Comparison of ENCODE assay signal across 23 cellular contexts in genomic region chr17:43027091-43028032, GRCh38. TPM values are rescaled to one million over a fixed set of nuclear protein-coding genes. Genes with fewer than 3 reads are reported as not detected.
A peak's percentile ranks its signal among the peaks of the same experiment; 100 is the strongest.
DNase-seq lines count a peak whose midpoint lies in the region; ATAC-seq and TF ChIP-seq lines count a peak whose summit lies in the region.
"Had no signal": no experiment of that assay in that cellular context is flagged by ENCODE, and none has a peak within 500 bp of the region (broad histone marks: within the 10 kb centered on the region; RNA-seq: fewer than 3 reads in every experiment).

No MANE protein-coding gene starts in this region.

- TF ChIP-seq CTCF in natural killer cell (IDR thresholded peaks at IDR 0.05) (no peak), vagina (IDR thresholded peaks at IDR 0.05) (no peak)

- H3K36me3 Mint-ChIP-seq in natural killer cell: no peaks in the 10 kb centered on the region
- no peaks in the 10 kb centered on the region for H3K36me3 Mint-ChIP-seq in natural killer cell treated with Interleukin-12 subunit alpha and Interleukin-12 subunit beta and Interleukin-15 and Interleukin-18, amount 100 ng/mL, for 72 hours

- intact Hi-C loops in natural killer cell (cut with micrococcal nuclease) (loop anchor here (10.0 kb wide), 3 partner anchors 97 to 337 kb away; partner anchors contain the start of gene BRCA1), vagina (cut with DNase I) (loop anchor here (10.0 kb wide), 2 partner anchors 97 to 307 kb away; partner anchors contain the start of gene BRCA1)

- H3K36me3 ChIP-seq in iPS-20b (ENCODE audit: insufficient read depth, low read depth, low read length) (peaks cover 16% of the 10 kb centered on the region; the same call in 1 of the 2 replicates), vagina (no peaks in the 10 kb centered on the region)
- H3K36me3 ChIP-seq: breast epithelium, heart left ventricle had no signal

- H3K27me3 ChIP-seq in iPS-20b (ENCODE audit: insufficient read depth, low read length) (no peaks in the 10 kb centered on the region), vagina (no peaks in the 10 kb centered on the region)
- H3K27me3 ChIP-seq: breast epithelium, heart left ventricle had no signal

- H3K27ac ChIP-seq in iPS-20b (ENCODE audit: low read length) (peak overlapping the region; percentile 71), vagina (peak overlapping the region; percentile 85)
- H3K27ac ChIP-seq: breast epithelium, heart left ventricle, parathyroid adenoma, SJSA1, VCaP had no signal

- ATAC-seq in natural killer cell: no peak
- ATAC-seq in natural killer cell treated with Interleukin-12 subunit alpha and Interleukin-12 subunit beta and Interleukin-15 and Interleukin-18, amount 100 ng/mL, for 72 hours: no peak
- ATAC-seq: heart left ventricle, Panc1, sciatic nerve had no signal

- H3K9ac ChIP-seq in iPS-20b (ENCODE audit: low read depth, low read length): peak overlapping the region; percentile 64; the same call in 1 of the 2 replicates
- H3K9ac ChIP-seq: parathyroid adenoma had no signal

- H3K27ac Mint-ChIP-seq in natural killer cell: peak overlapping the region in 1 of 2 donors; percentile 54
- no peak overlapping the region for H3K27ac Mint-ChIP-seq in natural killer cell treated with Interleukin-12 subunit alpha and Interleukin-12 subunit beta and Interleukin-15 and Interleukin-18, amount 100 ng/mL, for 72 hours

- no peaks in the 10 kb centered on the region for H3K27me3 Mint-ChIP-seq in natural killer cell (ENCODE audit: low read depth in 2 of 2)
- no peaks in the 10 kb centered on the region for H3K27me3 Mint-ChIP-seq in natural killer cell treated with Interleukin-12 subunit alpha and Interleukin-12 subunit beta and Interleukin-15 and Interleukin-18, amount 100 ng/mL, for 72 hours

- H3K4me3 ChIP-seq in iPS-20b (ENCODE audit: low read length): peak overlapping the region; percentile 55
- no peak overlapping the region for H3K4me3 ChIP-seq in vagina
- H3K4me3 ChIP-seq: breast epithelium, heart left ventricle, SJSA1 had no signal

- TF ChIP-seq POLR2A in vagina (IDR thresholded peaks at IDR 0.05): no peak

- no peaks in the 10 kb centered on the region for H3K9me3 Mint-ChIP-seq in natural killer cell
- H3K9me3 Mint-ChIP-seq in natural killer cell treated with Interleukin-12 subunit alpha and Interleukin-12 subunit beta and Interleukin-15 and Interleukin-18, amount 100 ng/mL, for 72 hours: no peaks in the 10 kb centered on the region

- peak overlapping the region; percentile 54 for H3K4me3 Mint-ChIP-seq in natural killer cell
- no peak overlapping the region for H3K4me3 Mint-ChIP-seq in natural killer cell treated with Interleukin-12 subunit alpha and Interleukin-12 subunit beta and Interleukin-15 and Interleukin-18, amount 100 ng/mL, for 72 hours

- peaks cover 10 to 14% of the 10 kb centered on the region in 2 donors for H3K4me1 Mint-ChIP-seq in natural killer cell
- peaks cover 8 to 11% of the 10 kb centered on the region in 2 donors for H3K4me1 Mint-ChIP-seq in natural killer cell treated with Interleukin-12 subunit alpha and Interleukin-12 subunit beta and Interleukin-15 and Interleukin-18, amount 100 ng/mL, for 72 hours (ENCODE audit: low read depth in 2 of 2)

- H3K4me1 ChIP-seq in iPS-20b (ENCODE audit: insufficient read depth, low read length) (peaks cover 22% of the 10 kb centered on the region), vagina (peaks cover 39% of the 10 kb centered on the region)
- H3K4me1 ChIP-seq: breast epithelium, parathyroid adenoma had no signal

- DNase-seq in natural killer cell (no peak), vagina (ENCODE audit: extremely low spot score in 2 of 2) (no peak), inferior parietal cortex (ENCODE audit: extremely low spot score) (no peak), SK-N-DZ (ENCODE audit: low spot score) (no peak)
- DNase-seq in natural killer cell treated with Interleukin-12 subunit alpha and Interleukin-12 subunit beta and Interleukin-15 and Interleukin-18, amount 100 ng/mL, for 72 hours (ENCODE audit: low spot score): no peak
- DNase-seq: 8988T; activated CD8-positive, alpha-beta memory T cell treated with anti-CD3 and anti-CD28 coated beads, Interleukin-2, amount 50 U/mL, for 48 hours; activated effector memory CD4-positive, alpha-beta T cell treated with anti-CD3 and anti-CD28 coated beads, Interleukin-2, amount 50 U/mL, for 16 hours; AML-193; Calu3; heart left ventricle; NCI-H1105; NCI-H2081; stimulated activated CD4-positive, alpha-beta T cell treated with anti-CD3 and anti-CD28 coated beads, Interleukin-15, amount 100 ng/mL, for 24 hours; substantia nigra had no signal

- H3K9me3 ChIP-seq in iPS-20b (ENCODE audit: insufficient read depth, low read depth, low read length) (no peaks in the 10 kb centered on the region), vagina (no peaks in the 10 kb centered on the region)
- H3K9me3 ChIP-seq: breast epithelium, heart left ventricle, SJSA1 had no signal

RNA-seq across cellular contexts. Expression of gene RND2, which starts 2.3 kb away (rescaled TPM):
- total RNA-seq in natural killer cell: under 1 TPM; 0.12 to 0.58 (median 0.14) TPM
- total RNA-seq in natural killer cell treated with Interleukin-12 subunit alpha and Interleukin-12 subunit beta and Interleukin-15 and Interleukin-18, amount 100 ng/mL, for 72 hours: not detected
- 1.5 TPM for total RNA-seq in vagina
- 12.2 and 13.4 TPM in 2 replicates for polyA plus RNA-seq in SK-N-DZ (2014; cell fraction: cytosol; rRNA removed)
- 5.8 and 7.5 TPM in 2 replicates for polyA plus RNA-seq in SK-N-DZ (2014; cell fraction: nucleus; rRNA removed)
- total RNA-seq: NCI-H460 had no signal

RNA-seq across cellular contexts. Expression of gene VAT1, which starts 5.2 kb away (rescaled TPM):
- total RNA-seq in natural killer cell (10 to 100 TPM; 21.1 to 32.1 (median 31.9) TPM), vagina (179 TPM)
- 10 to 100 TPM in 1 of 2 donors, 1 to 10 TPM in 1; 9.0 to 19.0 TPM for total RNA-seq in natural killer cell treated with Interleukin-12 subunit alpha and Interleukin-12 subunit beta and Interleukin-15 and Interleukin-18, amount 100 ng/mL, for 72 hours
- 96.5 and 119 TPM in 2 replicates for polyA plus RNA-seq in SK-N-DZ (2014; cell fraction: cytosol; rRNA removed)
- polyA plus RNA-seq in SK-N-DZ (2014; cell fraction: nucleus; rRNA removed): 46.0 and 48.2 TPM in 2 replicates

RNA-seq across cellular contexts. Expression of gene IFI35, which starts 20.8 kb away (rescaled TPM):
- 10 to 100 TPM; 50.0 to 66.8 (median 59.4) TPM for total RNA-seq in natural killer cell
- 10 to 100 TPM; 65.0 to 82.7 TPM for total RNA-seq in natural killer cell treated with Interleukin-12 subunit alpha and Interleukin-12 subunit beta and Interleukin-15 and Interleukin-18, amount 100 ng/mL, for 72 hours
- 15.2 TPM for total RNA-seq in vagina
- polyA plus RNA-seq in SK-N-DZ (2014; cell fraction: cytosol; rRNA removed): not detected in 2 replicates
- polyA plus RNA-seq in SK-N-DZ (2014; cell fraction: nucleus; rRNA removed): 0.19 and 0.85 TPM in 2 replicates

RNA-seq across cellular contexts. Expression of gene RPL27, which starts 29.1 kb away (rescaled TPM):
- total RNA-seq in natural killer cell: 100 to 1,000 TPM; 555 to 671 (median 608) TPM
- total RNA-seq in natural killer cell treated with Interleukin-12 subunit alpha and Interleukin-12 subunit beta and Interleukin-15 and Interleukin-18, amount 100 ng/mL, for 72 hours: 100 to 1,000 TPM; 619 to 763 TPM
- 1,982 TPM for total RNA-seq in vagina
- 3,079 and 3,305 TPM in 2 replicates for polyA plus RNA-seq in SK-N-DZ (2014; cell fraction: cytosol; rRNA removed)
- polyA plus RNA-seq in SK-N-DZ (2014; cell fraction: nucleus; rRNA removed): 2,009 and 2,107 TPM in 2 replicates

RNA-seq across cellular contexts. Expression of gene RUNDC1, which starts 47.0 kb away (rescaled TPM):
- total RNA-seq in natural killer cell: 10 to 100 TPM; 11.6 to 15.8 (median 14.6) TPM
- total RNA-seq in natural killer cell treated with Interleukin-12 subunit alpha and Interleukin-12 subunit beta and Interleukin-15 and Interleukin-18, amount 100 ng/mL, for 72 hours: 10 to 100 TPM; 17.9 to 19.0 TPM
- total RNA-seq in vagina: 21.4 TPM
- 6.4 and 6.5 TPM in 2 replicates for polyA plus RNA-seq in SK-N-DZ (2014; cell fraction: cytosol; rRNA removed)
- polyA plus RNA-seq in SK-N-DZ (2014; cell fraction: nucleus; rRNA removed): 2.6 and 5.0 TPM in 2 replicates
